ENCODE assay signal across 1 cellular context in the genomic region with DNA sequence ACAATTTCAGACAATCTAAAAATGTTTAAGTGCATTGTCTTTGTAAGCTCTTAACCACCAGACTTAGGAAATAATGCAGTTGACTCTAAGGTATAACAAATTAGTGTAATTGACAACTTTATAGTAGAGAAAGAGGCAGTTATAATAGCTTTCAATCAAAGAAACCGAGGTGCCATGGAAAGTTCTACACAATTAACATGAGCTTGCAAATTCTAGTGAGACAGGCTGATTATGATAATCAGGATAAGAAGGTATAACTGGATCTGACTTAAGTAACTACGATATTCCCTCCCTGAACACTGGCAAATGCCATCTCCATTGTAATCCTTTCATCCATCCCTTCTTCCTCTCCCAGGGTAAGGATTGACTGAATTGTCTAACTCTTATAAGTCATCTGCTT.
TF ChIP-seq lines count a peak whose summit lies in the region.

No MANE protein-coding gene starts in this region.

TF ChIP-seq in WTC11, 78 proteins besides CTCF, POLR2A, EP300 and RAD21 (continued from another document):
- no peak for TF ChIP-seq GRHL2 (CRISPR knock-in tag; IDR thresholded peaks at IDR 0.05; ENCODE audit: insufficient replicate concordance, severe bottlenecking)
- TF ChIP-seq, protein P1, sequence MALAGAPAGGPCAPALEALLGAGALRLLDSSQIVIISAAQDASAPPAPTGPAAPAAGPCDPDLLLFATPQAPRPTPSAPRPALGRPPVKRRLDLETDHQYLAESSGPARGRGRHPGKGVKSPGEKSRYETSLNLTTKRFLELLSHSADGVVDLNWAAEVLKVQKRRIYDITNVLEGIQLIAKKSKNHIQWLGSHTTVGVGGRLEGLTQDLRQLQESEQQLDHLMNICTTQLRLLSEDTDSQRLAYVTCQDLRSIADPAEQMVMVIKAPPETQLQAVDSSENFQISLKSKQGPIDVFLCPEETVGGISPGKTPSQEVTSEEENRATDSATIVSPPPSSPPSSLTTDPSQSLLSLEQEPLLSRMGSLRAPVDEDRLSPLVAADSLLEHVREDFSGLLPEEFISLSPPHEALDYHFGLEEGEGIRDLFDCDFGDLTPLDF (CRISPR knock-in tag; IDR thresholded peaks at IDR 0.05): no peak
